Comparison of ENCODE assay signal across 8 cellular contexts in the genomic region with DNA sequence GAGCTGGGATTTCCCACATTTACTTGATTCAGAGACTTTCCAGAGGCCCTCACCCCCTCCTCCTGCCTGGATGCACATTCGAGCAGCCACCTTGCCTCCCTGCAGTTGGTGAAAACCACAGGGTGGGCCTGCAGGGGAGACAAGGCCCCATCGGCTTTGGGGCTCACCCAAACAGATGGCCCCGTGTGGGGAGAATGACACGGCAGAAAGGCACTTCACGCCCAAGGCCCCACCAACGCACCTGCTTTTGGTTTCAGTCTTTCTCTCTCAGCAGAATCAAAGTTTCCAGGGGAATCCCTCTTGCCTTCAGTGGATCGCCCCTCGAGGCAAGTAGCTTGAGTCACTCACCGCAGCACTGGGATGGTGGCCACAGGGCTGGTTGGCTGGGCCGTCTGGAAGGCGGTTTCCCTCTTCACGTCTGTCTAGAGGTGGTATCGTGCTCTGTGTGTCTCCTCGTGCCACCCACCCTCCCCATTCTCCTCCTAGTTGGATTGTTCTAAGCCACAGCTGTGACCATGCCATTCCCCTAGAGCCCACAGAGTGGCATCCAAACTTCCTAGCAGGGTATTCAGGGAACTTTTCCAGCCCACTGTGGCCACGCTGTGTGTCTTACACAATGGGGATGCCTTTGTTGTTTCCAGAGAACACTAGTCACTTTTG. TPM values are rescaled to one million over a fixed set of nuclear protein-coding genes. Genes with fewer than 3 reads are reported as not detected.
DNase-seq lines count a peak whose midpoint lies in the region; ATAC-seq and TF ChIP-seq lines count a peak whose summit lies in the region.

No MANE protein-coding gene starts in this region.

- DNase-seq in DND-41 (peak; percentile 72), neural progenitor cell (ENCODE audit: low spot score) (peak; percentile 38), colonic mucosa (no peak), chondrocyte (ENCODE audit: low spot score) (no peak), smooth muscle cell (lab: John Stamatoyannopoulos, UW; ENCODE audit: unreplicated experiment) (no peak)

- H3K4me1 ChIP-seq in DND-41 (ENCODE audit: insufficient read depth, low read length) (peaks cover 12% of the 10 kb centered on the region), KMS-11 (ENCODE audit: low read depth, poor library complexity, severe bottlenecking) (peaks cover 81% of the 10 kb centered on the region), neural progenitor cell (peaks cover 2% of the 10 kb centered on the region), colonic mucosa (no peaks in the 10 kb centered on the region), smooth muscle cell (ENCODE audit: low read depth) (no peaks in the 10 kb centered on the region)

- peaks cover 6% of the 10 kb centered on the region for H3K27me3 Mint-ChIP-seq in activated T-helper 17 cell treated with anti-CD3 and anti-CD28 coated beads, Interleukin-2, amount 50 U/mL, for 72 hours
- no peaks in the 10 kb centered on the region for H3K27me3 Mint-ChIP-seq in neural progenitor cell (ENCODE audit: insufficient read depth, low read depth)
- H3K27me3 Mint-ChIP-seq in chondrocyte (ENCODE audit: low read depth), result no peaks in the 10 kb centered on the region

- H3K27ac Mint-ChIP-seq in activated T-helper 17 cell treated with anti-CD3 and anti-CD28 coated beads, Interleukin-2, amount 50 U/mL, for 72 hours, result peak overlapping the region; percentile 91
- H3K27ac Mint-ChIP-seq in neural progenitor cell, result no peak overlapping the region
- H3K27ac Mint-ChIP-seq in chondrocyte (ENCODE audit: unreplicated experiment), result no peak overlapping the region

- H2AFZ ChIP-seq in DND-41 (ENCODE audit: low read depth, low read length) (0 out of 2 replicates have a peak overlapping the region, but pooled peaks have one; percentile 11), KMS-11 (ENCODE audit: low read depth) (peak overlapping the region; percentile 73), neural progenitor cell (replicated peaks) (no peak overlapping the region), smooth muscle cell (ENCODE audit: low read depth) (no peak overlapping the region)

- H3K27ac ChIP-seq in DND-41 (ENCODE audit: low read length), result no peak overlapping the region
- H3K27ac ChIP-seq in KMS-11, result peak overlapping the region; percentile 97
- H3K27ac ChIP-seq in neural progenitor cell, result no peak overlapping the region
- no peak overlapping the region for H3K27ac ChIP-seq in colonic mucosa
- no peak overlapping the region for H3K27ac ChIP-seq in smooth muscle cell (ENCODE audit: low read depth)

- no peaks in the 10 kb centered on the region for H3K9me3 ChIP-seq in DND-41 (ENCODE audit: insufficient read depth, low read length, severe bottlenecking)
- no peaks in the 10 kb centered on the region for H3K9me3 ChIP-seq in neural progenitor cell (ENCODE audit: low read depth)
- no peaks in the 10 kb centered on the region for H3K9me3 ChIP-seq in colonic mucosa
- no peaks in the 10 kb centered on the region for H3K9me3 ChIP-seq in smooth muscle cell (replicated peaks; ENCODE audit: low read depth)

- TF ChIP-seq CTCF in DND-41 (IDR thresholded peaks at IDR 0.05; ENCODE audit: borderline replicate concordance, extremely low read depth, low read length, poor library complexity, severe bottlenecking) (no peak), KMS-11 (conservative IDR thresholded peaks at IDR 0.05; ENCODE audit: low read depth, low read length) (no peak), neural progenitor cell (IDR thresholded peaks at IDR 0.05) (no peak), colonic mucosa (IDR thresholded peaks at IDR 0.05) (no peak), chondrocyte (IDR thresholded peaks at IDR 0.05) (no peak), smooth muscle cell (IDR thresholded peaks at IDR 0.05; ENCODE audit: borderline replicate concordance, insufficient read depth, poor library complexity, severe bottlenecking) (no peak)

- H4K20me1 ChIP-seq in DND-41 (ENCODE audit: insufficient read depth, low read length), result no peaks in the 10 kb centered on the region
- H4K20me1 ChIP-seq in KMS-11 (ENCODE audit: insufficient read depth), result no peaks in the 10 kb centered on the region
- no peaks in the 10 kb centered on the region for H4K20me1 ChIP-seq in neural progenitor cell (ENCODE audit: low read depth)
- H4K20me1 ChIP-seq in smooth muscle cell (ENCODE audit: low read depth), result no peaks in the 10 kb centered on the region

- no peak overlapping the region for H3K9ac ChIP-seq in DND-41 (ENCODE audit: low read depth, low read length)
- H3K9ac ChIP-seq in KMS-11, result peak overlapping the region; percentile 97
- H3K9ac ChIP-seq in neural progenitor cell, result no peak overlapping the region
- no peak overlapping the region for H3K9ac ChIP-seq in colonic mucosa (ENCODE audit: low read depth in 2 of 2, low read length in 2 of 2)
- no peak overlapping the region for H3K9ac ChIP-seq in smooth muscle cell (ENCODE audit: low read depth)

- H3F3A ChIP-seq in neural progenitor cell (ENCODE audit: low read depth), result no peaks in the 10 kb centered on the region
- no peaks in the 10 kb centered on the region for H3F3A ChIP-seq in smooth muscle cell (ENCODE audit: low read depth)

- H3K4me3 ChIP-seq in DND-41 (ENCODE audit: low read depth in 1 of 2, low read length in 2 of 2), result no peak overlapping the region
- H3K4me3 ChIP-seq in KMS-11 (IDR thresholded peaks at IDR 0.05; ENCODE audit: insufficient read depth, low read depth, low read length), result peak overlapping the region; percentile 45
- H3K4me3 ChIP-seq in neural progenitor cell, result no peak overlapping the region
- no peak overlapping the region for H3K4me3 ChIP-seq in colonic mucosa
- no peak overlapping the region for H3K4me3 ChIP-seq in smooth muscle cell

- peak overlapping the region; percentile 42 for H3K4me2 ChIP-seq in DND-41 (ENCODE audit: insufficient read depth, low read length)
- H3K4me2 ChIP-seq in KMS-11, result peak overlapping the region; percentile 50
- no peak overlapping the region for H3K4me2 ChIP-seq in neural progenitor cell
- no peak overlapping the region for H3K4me2 ChIP-seq in smooth muscle cell

- peaks cover 29% of the 10 kb centered on the region for H3K4me1 Mint-ChIP-seq in activated T-helper 17 cell treated with anti-CD3 and anti-CD28 coated beads, Interleukin-2, amount 50 U/mL, for 72 hours
- peaks cover 3% of the 10 kb centered on the region for H3K4me1 Mint-ChIP-seq in neural progenitor cell
- H3K4me1 Mint-ChIP-seq in chondrocyte (ENCODE audit: low read depth), result peaks cover 6% of the 10 kb centered on the region

- WGBS in smooth muscle cell (ENCODE audit: low lambda C conversion rate), result 84% methylated on average over 15 of the region's 15 CpGs

- H3K27me3 ChIP-seq in DND-41 (ENCODE audit: insufficient read depth, low read length, poor library complexity) (no peaks in the 10 kb centered on the region), KMS-11 (ENCODE audit: insufficient read depth, low read depth) (no peaks in the 10 kb centered on the region), neural progenitor cell (no peaks in the 10 kb centered on the region), colonic mucosa (no peaks in the 10 kb centered on the region), smooth muscle cell (ENCODE audit: low read depth) (no peaks in the 10 kb centered on the region)

- H3K79me2 ChIP-seq in DND-41 (ENCODE audit: insufficient read depth, low read length) (no peaks in the 10 kb centered on the region), KMS-11 (ENCODE audit: insufficient read depth, low read depth) (no peaks in the 10 kb centered on the region), neural progenitor cell (ENCODE audit: low read depth) (no peaks in the 10 kb centered on the region), smooth muscle cell (ENCODE audit: low read depth) (no peaks in the 10 kb centered on the region)

- intact Hi-C loops in colonic mucosa (cut with DNase I), result no loop called here

- peaks cover 6% of the 10 kb centered on the region for H3K36me3 Mint-ChIP-seq in activated T-helper 17 cell treated with anti-CD3 and anti-CD28 coated beads, Interleukin-2, amount 50 U/mL, for 72 hours (ENCODE audit: low read depth)
- H3K36me3 Mint-ChIP-seq in neural progenitor cell (no peaks in the 10 kb centered on the region), chondrocyte (ENCODE audit: low read depth) (no peaks in the 10 kb centered on the region)

- H3K9me3 Mint-ChIP-seq in activated T-helper 17 cell treated with anti-CD3 and anti-CD28 coated beads, Interleukin-2, amount 50 U/mL, for 72 hours, result no peaks in the 10 kb centered on the region
- no peaks in the 10 kb centered on the region for H3K9me3 Mint-ChIP-seq in neural progenitor cell
- no peaks in the 10 kb centered on the region for H3K9me3 Mint-ChIP-seq in chondrocyte (ENCODE audit: low read depth)

- H3K4me3 Mint-ChIP-seq in activated T-helper 17 cell treated with anti-CD3 and anti-CD28 coated beads, Interleukin-2, amount 50 U/mL, for 72 hours, result peak overlapping the region; percentile 76
- H3K4me3 Mint-ChIP-seq in neural progenitor cell, result no peak overlapping the region
- H3K4me3 Mint-ChIP-seq in chondrocyte (ENCODE audit: unreplicated experiment), result no peak overlapping the region

- H3K36me3 ChIP-seq in DND-41 (ENCODE audit: insufficient read depth, low read length), result no peaks in the 10 kb centered on the region
- no peaks in the 10 kb centered on the region for H3K36me3 ChIP-seq in KMS-11 (ENCODE audit: insufficient read depth)
- no peaks in the 10 kb centered on the region for H3K36me3 ChIP-seq in neural progenitor cell
- no peaks in the 10 kb centered on the region for H3K36me3 ChIP-seq in colonic mucosa
- no peaks in the 10 kb centered on the region for H3K36me3 ChIP-seq in smooth muscle cell (ENCODE audit: low read depth)

- peak; percentile 88 for ATAC-seq in DND-41 (ENCODE audit: insufficient read depth, low read depth)
- peak; percentile 89 for ATAC-seq in GM21515 (IDR thresholded peaks at IDR 0.05; ENCODE audit: unreplicated experiment)
- peak; percentile 84 for ATAC-seq in activated T-helper 17 cell treated with anti-CD3 and anti-CD28 coated beads, Interleukin-2, amount 50 U/mL, for 72 hours (replicated peaks)

RNA-seq across cellular contexts. Expression of a gene that starts 31.8 kb away (rescaled TPM):
- total RNA-seq in activated T-helper 17 cell treated with anti-CD3 and anti-CD28 coated beads, Interleukin-2, amount 50 U/mL, for 72 hours, result 100 to 1,000 TPM in 1 of 2 donors, 10 to 100 TPM in 1; 80.0 to 128 TPM
- total RNA-seq in neural progenitor cell (ENCODE audit: low replicate concordance) (83.7 and 99.2 TPM in 2 replicates), colonic mucosa (100 to 1,000 TPM; 126 to 166 TPM), chondrocyte (167 to 218 TPM (median 181 TPM) in 3 replicates), smooth muscle cell (334 and 385 TPM in 2 replicates)
- polyA plus RNA-seq in smooth muscle cell, result 471 and 549 TPM in 2 replicates

RNA-seq across cellular contexts. Expression of a gene that starts 32.2 kb away (rescaled TPM):
- total RNA-seq in activated T-helper 17 cell treated with anti-CD3 and anti-CD28 coated beads, Interleukin-2, amount 50 U/mL, for 72 hours, result 10 to 100 TPM; 26.5 to 28.3 TPM
- 25.0 and 26.0 TPM in 2 replicates for total RNA-seq in neural progenitor cell (ENCODE audit: low replicate concordance)
- 10 to 100 TPM; 33.7 to 43.3 TPM for total RNA-seq in colonic mucosa
- total RNA-seq in chondrocyte, result 32.2 to 34.3 TPM (median 33.9 TPM) in 3 replicates
- 53.6 and 60.4 TPM in 2 replicates for total RNA-seq in smooth muscle cell
- 50.1 and 53.9 TPM in 2 replicates for polyA plus RNA-seq in smooth muscle cell

Comparison
In these comparisons a context has a peak if more than half of its experiments do, and no peak if none do; other contexts are left out.
1. DNase-seq: peak in DND-41 (single experiment) and neural progenitor cell (single experiment); none in colonic mucosa (single experiment), chondrocyte (single experiment) and smooth muscle cell (single experiment).
2. H2AFZ ChIP-seq: peak in DND-41 (single experiment) and KMS-11 (single experiment); none in neural progenitor cell (single experiment) and smooth muscle cell (single experiment).
3. H3K4me2 ChIP-seq: peak in DND-41 (single experiment) and KMS-11 (single experiment); none in neural progenitor cell (single experiment) and smooth muscle cell (single experiment).
4. Peak in every context shown above with its lines, with median percentiles within 50 percentile points of each other: ATAC-seq.